ENCODE assay signal across 24 cellular contexts in the genomic region with DNA sequence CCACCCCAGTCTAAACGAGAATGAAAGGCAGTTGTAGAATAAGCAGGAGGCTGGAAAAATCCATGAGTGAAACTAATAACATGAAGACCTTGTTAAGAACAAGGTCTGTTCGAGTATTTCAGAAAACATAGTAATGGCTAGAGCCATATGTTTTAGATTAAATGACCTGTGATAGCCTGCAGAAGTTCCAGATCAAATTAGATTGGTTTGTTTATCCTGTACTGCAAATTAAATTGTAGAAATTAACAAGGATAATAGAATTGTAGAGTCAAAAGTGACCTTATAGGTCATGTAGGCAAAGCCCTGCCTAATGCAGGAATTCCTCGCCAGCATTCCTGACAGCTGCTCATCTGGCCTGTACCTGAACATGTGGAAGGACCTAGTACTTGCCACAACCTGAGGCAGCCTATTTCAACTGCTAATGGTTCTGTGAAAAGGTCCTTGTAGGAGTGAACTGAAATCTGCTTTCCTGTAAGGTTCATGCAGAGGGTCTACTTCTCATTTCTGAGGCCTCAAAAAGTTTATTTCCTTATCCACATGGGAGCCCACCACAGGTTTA. TPM values are rescaled to one million over a fixed set of nuclear protein-coding genes. Genes with fewer than 3 reads are reported as not detected.
DNase-seq lines count a peak whose midpoint lies in the region; ATAC-seq and TF ChIP-seq lines count a peak whose summit lies in the region.
"Had no signal": no experiment of that assay in that cellular context is flagged by ENCODE, and none has a peak within 500 bp of the region (broad histone marks: within the 10 kb centered on the region; RNA-seq: fewer than 3 reads in every experiment).

No MANE protein-coding gene starts in this region.

- H3K9me3 ChIP-seq in SK-N-SH (no peaks in the 10 kb centered on the region), endodermal cell (ENCODE audit: control insufficient read depth, low read length) (no peaks in the 10 kb centered on the region), trophoblast cell (ENCODE audit: insufficient read depth, low read depth, low read length) (no peaks in the 10 kb centered on the region), right lobe of liver (no peaks in the 10 kb centered on the region), left ventricle myocardium inferior (replicated peaks) (no peaks in the 10 kb centered on the region)
- H3K9me3 ChIP-seq: A549; BLaER1 treated with 17β-estradiol and CSF1 and Interleukin-3, amounts not matched to agents 10 nM and 100 nM had no signal

- H3K14ac ChIP-seq in trophoblast cell (ENCODE audit: low read length) = no peak overlapping the region

- H2AFZ ChIP-seq in SK-N-SH (ENCODE audit: low read depth) (no peak overlapping the region), trophoblast cell (ENCODE audit: insufficient read depth, low read length, poor library complexity) (no peak overlapping the region)
- H2AFZ ChIP-seq: GM23248 had no signal

- TF ChIP-seq EP300 in SK-N-SH (IDR thresholded peaks at IDR 0.05; ENCODE audit: borderline replicate concordance in 1 of 2, low read depth in 1 of 2, low read length in 1 of 2) = peak in 1 of 2 experiments; percentile 91; a peak in 2 of 4 replicates

- no peaks in the 10 kb centered on the region for H3K9me2 ChIP-seq in SK-N-SH

- intact Hi-C loops in right lobe of liver (cut with DNase I) = no loop called here
- intact Hi-C loops in left ventricle myocardium inferior (cut with micrococcal nuclease) = no loop called here

- DNase-seq in DMS 273 (lab: John Stamatoyannopoulos, UW; ENCODE audit: unreplicated experiment) = peak; percentile 18
- DNase-seq in DMS 273 treated with DMSO at 0.1 percent for 48 hours (lab: John Stamatoyannopoulos, UW) = no peak
- DNase-seq in SK-N-SH = peak; percentile 41
- DNase-seq in endodermal cell = peak; percentile 59
- DNase-seq in trophoblast cell = no peak
- no peak for DNase-seq in right lobe of liver
- DNase-seq in left ventricle myocardium inferior = no peak
- DNase-seq: CD8-positive, alpha-beta T cell; COR-L47; DMS153; DMS79; GDM1; GM23248; H7; HFFc6; IMR-90 had no signal

- H3K4me3 Mint-ChIP-seq in endodermal cell = no peak overlapping the region
- H3K4me3 Mint-ChIP-seq: CD8-positive, alpha-beta T cell; HFFc6 had no signal

- no peak overlapping the region for H3K4me3 ChIP-seq in SK-N-SH (ENCODE audit: low read depth in 2 of 2, low read length in 1 of 2)
- H3K4me3 ChIP-seq in endodermal cell (ENCODE audit: low read length) = no peak overlapping the region
- H3K4me3 ChIP-seq in trophoblast cell (ENCODE audit: low read depth, low read length) = no peak overlapping the region
- H3K4me3 ChIP-seq in right lobe of liver = no peak overlapping the region
- H3K4me3 ChIP-seq in left ventricle myocardium inferior = no peak overlapping the region
- H3K4me3 ChIP-seq: A549; BLaER1 treated with 17β-estradiol and CSF1 and Interleukin-3, amounts not matched to agents 10 nM and 100 nM; GM23248; K562 had no signal

- 3% methylated on average over 2 of the region's 3 CpGs for WGBS in SK-N-SH (ENCODE audit: low lambda C conversion rate)
- 90 to 92% methylated on average over 3 of the region's 3 CpGs for WGBS in endodermal cell (ENCODE audit: insufficient coverage in 1 of 2, insufficient read length in 1 of 2), 2 experiments
- no CpG with 5 or more reads among the region's 3 CpGs for WGBS in trophoblast cell (ENCODE audit: extremely low coverage, insufficient coverage, insufficient read length)
- 42% methylated on average over 3 of the region's 3 CpGs for WGBS in right lobe of liver (ENCODE audit: insufficient coverage, low coverage, low lambda C conversion rate, missing lambda C conversion rate)

- peak overlapping the region; percentile 50 for H4K91ac ChIP-seq in trophoblast cell (ENCODE audit: low read depth, low read length)

- no peak overlapping the region for H3K18ac ChIP-seq in trophoblast cell (ENCODE audit: low read length)

- TF ChIP-seq CTCF in SK-N-SH (IDR thresholded peaks at IDR 0.05) (no peak), endodermal cell (conservative IDR thresholded peaks at IDR 0.05) (no peak), right lobe of liver (IDR thresholded peaks at IDR 0.05) (no peak), left ventricle myocardium inferior (IDR thresholded peaks at IDR 0.05; ENCODE audit: borderline replicate concordance) (no peak)

- no peak for TF ChIP-seq POLR2A in right lobe of liver (IDR thresholded peaks at IDR 0.05)

- ATAC-seq in right lobe of liver (no peak), GM18511 (IDR thresholded peaks at IDR 0.05; ENCODE audit: unreplicated experiment) (no peak)
- ATAC-seq: A549; CD8-positive, alpha-beta T cell; HCT116; K562 had no signal

- H3K9ac ChIP-seq in SK-N-SH = no peak overlapping the region
- H3K9ac ChIP-seq in endodermal cell (ENCODE audit: extremely low read depth, low read length, poor library complexity, severe bottlenecking) = no peak overlapping the region
- H3K9ac ChIP-seq in trophoblast cell (ENCODE audit: low read length) = no peak overlapping the region
- H3K9ac ChIP-seq: BLaER1 treated with 17β-estradiol and CSF1 and Interleukin-3, amounts not matched to agents 10 nM and 100 nM; GM23248 had no signal

- peak overlapping the region; percentile 73 for H2BK12ac ChIP-seq in trophoblast cell (ENCODE audit: low read length)

- H3K79me1 ChIP-seq in trophoblast cell (ENCODE audit: low read length) = peaks cover 2% of the 10 kb centered on the region

- peak overlapping the region; percentile 83 for H2BK5ac ChIP-seq in trophoblast cell (ENCODE audit: low read depth, low read length, poor library complexity)

- H4K8ac ChIP-seq in trophoblast cell (ENCODE audit: low read depth, low read length) = no peak overlapping the region

- no peaks in the 10 kb centered on the region for H3K27me3 Mint-ChIP-seq in endodermal cell (ENCODE audit: insufficient read depth)

- peaks cover 11% of the 10 kb centered on the region for H3K4me1 Mint-ChIP-seq in endodermal cell

- H3K4me1 ChIP-seq in SK-N-SH (ENCODE audit: control insufficient read depth in 1 of 2, insufficient read depth in 2 of 2, low read depth in 1 of 2, low read length in 1 of 2) = peaks cover 0 to 13% of the 10 kb centered on the region in 2 experiments; a peak in 2 of 4 replicates
- peaks cover 4% of the 10 kb centered on the region for H3K4me1 ChIP-seq in endodermal cell (ENCODE audit: control insufficient read depth, insufficient read depth, low read length)
- H3K4me1 ChIP-seq in trophoblast cell (ENCODE audit: control insufficient read depth in 1 of 2, insufficient read depth in 2 of 2, low read length in 2 of 2) = peaks cover 7 to 10% of the 10 kb centered on the region in 2 experiments
- H3K4me1 ChIP-seq in right lobe of liver = no peaks in the 10 kb centered on the region
- peaks cover 4% of the 10 kb centered on the region for H3K4me1 ChIP-seq in left ventricle myocardium inferior
- H3K4me1 ChIP-seq: A549; BLaER1 treated with 17β-estradiol and CSF1 and Interleukin-3, amounts not matched to agents 10 nM and 100 nM had no signal

- no peak overlapping the region for H3K23ac ChIP-seq in trophoblast cell (ENCODE audit: low read length)

- H3F3A ChIP-seq in SK-N-SH (replicated peaks; ENCODE audit: insufficient read depth) = no peaks in the 10 kb centered on the region

- no peak overlapping the region for H3K4ac ChIP-seq in trophoblast cell (ENCODE audit: low read depth, low read length)

- no peak overlapping the region for H3K27ac Mint-ChIP-seq in endodermal cell
- H3K27ac Mint-ChIP-seq: CD8-positive, alpha-beta T cell; HFFc6 had no signal

- H4K20me1 ChIP-seq in SK-N-SH (ENCODE audit: insufficient read depth) = no peaks in the 10 kb centered on the region
- H4K20me1 ChIP-seq: BLaER1 treated with 17β-estradiol and CSF1 and Interleukin-3, amounts not matched to agents 10 nM and 100 nM had no signal

- POLR2A ChIA-PET in SK-N-SH (lab: Yijun Ruan, JAX) = no interaction called here

- CTCF ChIA-PET in SK-N-SH (lab: Yijun Ruan, JAX) = no interaction called here

- H4K12ac ChIP-seq in trophoblast cell (ENCODE audit: low read depth, low read length) = no peak overlapping the region

- no peak overlapping the region for H3K27ac ChIP-seq in SK-N-SH (ENCODE audit: low read depth in 2 of 2, low read length in 1 of 2)
- H3K27ac ChIP-seq in endodermal cell (ENCODE audit: low read depth, low read length) = no peak overlapping the region
- peak overlapping the region; percentile 66 for H3K27ac ChIP-seq in trophoblast cell (ENCODE audit: low read depth, low read length)
- no peak overlapping the region for H3K27ac ChIP-seq in right lobe of liver
- no peak overlapping the region for H3K27ac ChIP-seq in left ventricle myocardium inferior (replicated peaks)
- H3K27ac ChIP-seq: 22Rv1; A549; BLaER1 treated with 17β-estradiol and CSF1 and Interleukin-3, amounts not matched to agents 10 nM and 100 nM; GM23248 had no signal

- H3K36me3 ChIP-seq in SK-N-SH (replicated peaks in 1 of 2; ENCODE audit: control insufficient read depth in 1 of 2, insufficient read depth in 2 of 2, low read length in 1 of 2) = no peaks in the 10 kb centered on the region
- H3K36me3 ChIP-seq in endodermal cell (ENCODE audit: control insufficient read depth, insufficient read depth, low read length) = no peaks in the 10 kb centered on the region
- H3K36me3 ChIP-seq in trophoblast cell (ENCODE audit: control insufficient read depth in 1 of 2, insufficient read depth in 2 of 2, low read length in 2 of 2) = no peaks in the 10 kb centered on the region
- no peaks in the 10 kb centered on the region for H3K36me3 ChIP-seq in right lobe of liver
- no peaks in the 10 kb centered on the region for H3K36me3 ChIP-seq in left ventricle myocardium inferior
- H3K36me3 ChIP-seq: BLaER1 treated with 17β-estradiol and CSF1 and Interleukin-3, amounts not matched to agents 10 nM and 100 nM had no signal

- TF ChIP-seq RAD21 in SK-N-SH (IDR thresholded peaks at IDR 0.05; ENCODE audit: low read length) = 0 out of 2 replicates have a peak, but pooled peaks have one; percentile 15

- H3K27me3 ChIP-seq in SK-N-SH (ENCODE audit: insufficient read depth) (peaks cover 8% of the 10 kb centered on the region; the same call in 1 of the 2 replicates), endodermal cell (ENCODE audit: control insufficient read depth, insufficient read depth, low read length, poor library complexity, severe bottlenecking) (no peaks in the 10 kb centered on the region), trophoblast cell (ENCODE audit: insufficient read depth, low read length) (no peaks in the 10 kb centered on the region), right lobe of liver (no peaks in the 10 kb centered on the region), left ventricle myocardium inferior (ENCODE audit: low read depth) (no peaks in the 10 kb centered on the region)
- H3K27me3 ChIP-seq: BLaER1 treated with 17β-estradiol and CSF1 and Interleukin-3, amounts not matched to agents 10 nM and 100 nM had no signal

- no peaks in the 10 kb centered on the region for H3K36me3 Mint-ChIP-seq in endodermal cell (ENCODE audit: low read depth)
- H3K36me3 Mint-ChIP-seq: CD8-positive, alpha-beta T cell had no signal

- H3K79me2 ChIP-seq in SK-N-SH (ENCODE audit: insufficient read depth) = no peaks in the 10 kb centered on the region
- no peaks in the 10 kb centered on the region for H3K79me2 ChIP-seq in trophoblast cell (ENCODE audit: control insufficient read depth, insufficient read depth, low read length, poor library complexity)

- peak overlapping the region; percentile 53 for H2BK120ac ChIP-seq in trophoblast cell (ENCODE audit: insufficient read depth, low read length, poor library complexity)

- no peaks in the 10 kb centered on the region for H3K9me3 Mint-ChIP-seq in endodermal cell
- H3K9me3 Mint-ChIP-seq: CD8-positive, alpha-beta T cell; HFFc6 had no signal

- H3K4me2 ChIP-seq in SK-N-SH = no peak overlapping the region
- no peak overlapping the region for H3K4me2 ChIP-seq in trophoblast cell (ENCODE audit: low read length)
- H3K4me2 ChIP-seq: A549; BLaER1 treated with 17β-estradiol and CSF1 and Interleukin-3, amounts not matched to agents 10 nM and 100 nM had no signal

- no peak overlapping the region for H2AK5ac ChIP-seq in trophoblast cell (ENCODE audit: low read length)

RNA-seq across cellular contexts. Expression of gene LIX1, which starts 17.2 kb away (rescaled TPM):
- 0.02 TPM in 1 of 2 replicates, not detected in the other for polyA plus RNA-seq in SK-N-SH (2012; rRNA removed)
- polyA plus RNA-seq in SK-N-SH (2012; cell fraction: cytosol; rRNA removed) = 0.01 TPM in 2 replicates
- polyA plus RNA-seq in SK-N-SH (2012; cell fraction: nucleus; rRNA removed) = 0.01 TPM in 1 of 2 replicates, not detected in the other
- under 1 TPM; 0.09 to 0.15 TPM for total RNA-seq in endodermal cell
- polyA plus RNA-seq in endodermal cell (2013, experiment 1 of 2) = 19.4 TPM
- 16.8 TPM for polyA plus RNA-seq in endodermal cell (2013, experiment 2 of 2)
- polyA plus RNA-seq in trophoblast cell (2013) = 18.1 and 20.9 TPM in 2 replicates
- total RNA-seq in right lobe of liver = not detected
- not detected for total RNA-seq in left ventricle myocardium inferior
- total RNA-seq: CD8-positive, alpha-beta T cell; Daoy; GM23248; HFFc6; IMR-90; K562 had no signal
- polyA plus RNA-seq: A549, AG04450, GM23248, IMR-90 had no signal

RNA-seq across cellular contexts. Expression of gene RIOK2, which starts 57.8 kb away (rescaled TPM):
- polyA plus RNA-seq in SK-N-SH (2012; rRNA removed) = 5.6 and 5.9 TPM in 2 replicates
- 6.8 and 11.7 TPM in 2 replicates for polyA plus RNA-seq in SK-N-SH (2012; cell fraction: cytosol; rRNA removed)
- 3.7 and 7.7 TPM in 2 replicates for polyA plus RNA-seq in SK-N-SH (2012; cell fraction: nucleus; rRNA removed)
- total RNA-seq in endodermal cell (10 to 100 TPM; 27.3 to 37.7 TPM), right lobe of liver (10 to 100 TPM in 3 of 6 experiments, 1 to 10 TPM in 3; 7.0 to 17.6 (median 10.4) TPM), left ventricle myocardium inferior (21.1 TPM)
- polyA plus RNA-seq in endodermal cell (2013, experiment 1 of 2) = 25.8 TPM
- polyA plus RNA-seq in endodermal cell (2013, experiment 2 of 2) = 25.2 TPM
- 19.5 and 22.0 TPM in 2 replicates for polyA plus RNA-seq in trophoblast cell (2013)

Comparison
In these comparisons a context has a peak if more than half of its experiments do, and no peak if none do; other contexts are left out.
1. DNase-seq: peak in DMS 273 (single experiment), SK-N-SH (single experiment) and endodermal cell (single experiment); none in DMS 273 treated with DMSO at 0.1 percent for 48 hours (single experiment), trophoblast cell (0 of 2), right lobe of liver (0 of 3) and left ventricle myocardium inferior (single experiment).